Comparison of ENCODE assay signal across 8 cellular contexts in genomic region chr6:26330835-26331808, GRCh38. TPM values are rescaled to one million over a fixed set of nuclear protein-coding genes. Genes with fewer than 3 reads are reported as not detected.
DNase-seq lines count a peak whose midpoint lies in the region; ATAC-seq and TF ChIP-seq lines count a peak whose summit lies in the region.

No MANE protein-coding gene starts in this region.

- H3K27ac Mint-ChIP-seq in T-helper 2 cell treated with Interferon-gamma antibody and Interleukin-4, amounts not matched to agents 5 μg/mL and 100 μg/mL, for 36 hours, result peak overlapping the region; percentile 77
- peak overlapping the region; percentile 48 for H3K27ac Mint-ChIP-seq in neural progenitor cell

- intact Hi-C loops in adrenal gland (cut with DNase I), result no loop called here

- H2AFZ ChIP-seq in neural progenitor cell (replicated peaks), result peak overlapping the region; percentile 55

- H3K4me1 ChIP-seq in neural progenitor cell (peaks cover 8% of the 10 kb centered on the region), adrenal gland (replicated peaks in 1 of 2) (no peaks in the 10 kb centered on the region)

- peak overlapping the region; percentile 82 for H3K4me3 ChIP-seq in neural progenitor cell
- H3K4me3 ChIP-seq in adrenal gland, result no peak overlapping the region

- no peaks in the 10 kb centered on the region for H3K9me3 Mint-ChIP-seq in T-helper 2 cell treated with Interferon-gamma antibody and Interleukin-4, amounts not matched to agents 5 μg/mL and 100 μg/mL, for 36 hours
- peaks cover 10% of the 10 kb centered on the region for H3K9me3 Mint-ChIP-seq in neural progenitor cell

- no peak for ATAC-seq in HG03175 (IDR thresholded peaks at IDR 0.05; ENCODE audit: unreplicated experiment)

- H3K4me1 Mint-ChIP-seq in T-helper 2 cell treated with Interferon-gamma antibody and Interleukin-4, amounts not matched to agents 5 μg/mL and 100 μg/mL, for 36 hours (ENCODE audit: low read depth), result peaks cover 54% of the 10 kb centered on the region
- peaks cover 29% of the 10 kb centered on the region for H3K4me1 Mint-ChIP-seq in neural progenitor cell

- no peaks in the 10 kb centered on the region for H3K36me3 Mint-ChIP-seq in T-helper 2 cell treated with Interferon-gamma antibody and Interleukin-4, amounts not matched to agents 5 μg/mL and 100 μg/mL, for 36 hours (ENCODE audit: low read depth)
- H3K36me3 Mint-ChIP-seq in neural progenitor cell, result peaks cover 2% of the 10 kb centered on the region

- no peak overlapping the region for H3K27ac ChIP-seq in neural progenitor cell
- no peak overlapping the region for H3K27ac ChIP-seq in adrenal gland

- no peaks in the 10 kb centered on the region for H3K79me2 ChIP-seq in neural progenitor cell (ENCODE audit: low read depth)

- H3K27me3 Mint-ChIP-seq in T-helper 2 cell treated with Interferon-gamma antibody and Interleukin-4, amounts not matched to agents 5 μg/mL and 100 μg/mL, for 36 hours (ENCODE audit: low read depth), result peaks cover 25% of the 10 kb centered on the region
- H3K27me3 Mint-ChIP-seq in neural progenitor cell (ENCODE audit: insufficient read depth, low read depth), result peaks cover 41% of the 10 kb centered on the region

- no peak overlapping the region for H3K9ac ChIP-seq in neural progenitor cell

- H3F3A ChIP-seq in neural progenitor cell (ENCODE audit: low read depth), result peaks cover 28% of the 10 kb centered on the region

- H3K9me3 ChIP-seq in neural progenitor cell (ENCODE audit: low read depth) (no peaks in the 10 kb centered on the region), adrenal gland (replicated peaks in 1 of 3) (no peaks in the 10 kb centered on the region)

- peak overlapping the region; percentile 97 for H3K4me2 ChIP-seq in neural progenitor cell

- peak overlapping the region; percentile 89 for H3K4me3 Mint-ChIP-seq in T-helper 2 cell treated with Interferon-gamma antibody and Interleukin-4, amounts not matched to agents 5 μg/mL and 100 μg/mL, for 36 hours
- peak overlapping the region; percentile 88 for H3K4me3 Mint-ChIP-seq in neural progenitor cell

- DNase-seq in ELF-1 (ENCODE audit: low read depth, low spot score) (peak; percentile 85), Kasumi-1 (lab: John Stamatoyannopoulos, UW) (peak; percentile 8 to 16), cerebellum (ENCODE audit: low spot score) (peak; percentile 64), neural progenitor cell (ENCODE audit: low spot score) (no peak), middle frontal gyrus (ENCODE audit: extremely low spot score, low spot score) (no peak), adrenal gland (no peak)
- DNase-seq in T-helper 2 cell treated with Interferon-gamma antibody and Interleukin-4, amounts not matched to agents 5 μg/mL and 100 μg/mL, for 36 hours (ENCODE audit: low spot score), result peak; percentile 57

- TF ChIP-seq CTCF in neural progenitor cell (IDR thresholded peaks at IDR 0.05) (no peak), adrenal gland (IDR thresholded peaks at IDR 0.05) (no peak)

- no peak for TF ChIP-seq POLR2A in adrenal gland (IDR thresholded peaks at IDR 0.05)

- H3K36me3 ChIP-seq in neural progenitor cell, result no peaks in the 10 kb centered on the region
- no peaks in the 10 kb centered on the region for H3K36me3 ChIP-seq in adrenal gland (replicated peaks in 1 of 2)

- 18 to 21% (median 20%) methylated on average over 28 of the region's 28 CpGs for WGBS in adrenal gland, 4 donors

- H4K20me1 ChIP-seq in neural progenitor cell (ENCODE audit: low read depth), result peaks cover 4% of the 10 kb centered on the region

- H3K27me3 ChIP-seq in neural progenitor cell (peaks cover 56% of the 10 kb centered on the region), adrenal gland (peaks cover 60% of the 10 kb centered on the region)

RNA-seq across cellular contexts. Expression of gene BTN3A2, which starts 33.9 kb away (rescaled TPM):
- total RNA-seq in cerebellum (2.4 TPM), neural progenitor cell (ENCODE audit: low replicate concordance) (3.2 and 5.9 TPM in 2 replicates), adrenal gland (10 to 100 TPM; 31.4 to 95.3 (median 54.1) TPM)
- polyA plus RNA-seq in adrenal gland, result 10 to 100 TPM; 30.4 to 33.7 (median 31.4) TPM

RNA-seq across cellular contexts. Expression of gene BTN2A2, which starts 51.8 kb away (rescaled TPM):
- total RNA-seq in cerebellum, result 9.5 TPM
- 28.2 and 30.9 TPM in 2 replicates for total RNA-seq in neural progenitor cell (ENCODE audit: low replicate concordance)
- total RNA-seq in adrenal gland, result 10 to 100 TPM; 12.8 to 29.8 (median 20.2) TPM
- polyA plus RNA-seq in adrenal gland, result 10 to 100 TPM in 2 of 3 donors, 1 to 10 TPM in 1; 9.6 to 24.5 (median 11.1) TPM

Comparison
In these comparisons a context has a peak if more than half of its experiments do, and no peak if none do; other contexts are left out.
1. DNase-seq: peak in ELF-1 (single experiment), Kasumi-1 (2 of 2), T-helper 2 cell treated with Interferon-gamma antibody and Interleukin-4, amounts not matched to agents 5 μg/mL and 100 μg/mL, for 36 hours (single experiment) and cerebellum (single experiment); none in neural progenitor cell (single experiment), middle frontal gyrus (single experiment) and adrenal gland (0 of 7).